15 cellular contexts compared by ENCODE assay signal in genomic region chr6:44730771-44731391, GRCh38.
DNase-seq lines count a peak whose midpoint lies in the region; ATAC-seq and TF ChIP-seq lines count a peak whose summit lies in the region.
"Had no signal": no experiment of that assay in that cellular context is flagged by ENCODE, and none has a peak within 500 bp of the region (broad histone marks: within the 10 kb centered on the region; RNA-seq: fewer than 3 reads in every experiment).

No MANE protein-coding gene starts in this region.

- no peak for ATAC-seq in GM18520 (IDR thresholded peaks at IDR 0.05; ENCODE audit: unreplicated experiment)
- ATAC-seq: CD8-positive, alpha-beta T cell; natural killer cell treated with Interleukin-12 subunit alpha and Interleukin-12 subunit beta and Interleukin-15 and Interleukin-18, amount 100 ng/mL, for 72 hours had no signal

- H3K27me3 Mint-ChIP-seq in activated naive CD4-positive, alpha-beta T cell treated with anti-CD3 and anti-CD28 coated beads, Interleukin-2, amount 10 ng/mL, durations not matched to agents 7 days and 5 days = peaks cover 10% of the 10 kb centered on the region

- H3K9me3 ChIP-seq in MG63 = no peaks in the 10 kb centered on the region
- no peaks in the 10 kb centered on the region for H3K9me3 ChIP-seq in suprapubic skin

- no peaks in the 10 kb centered on the region for H3K9me3 Mint-ChIP-seq in activated naive CD4-positive, alpha-beta T cell treated with anti-CD3 and anti-CD28 coated beads, Interleukin-2, amount 10 ng/mL, durations not matched to agents 7 days and 5 days
- H3K9me3 Mint-ChIP-seq: CD8-positive, alpha-beta T cell; natural killer cell treated with Interleukin-12 subunit alpha and Interleukin-12 subunit beta and Interleukin-15 and Interleukin-18, amount 100 ng/mL, for 72 hours had no signal

- H3K36me3 Mint-ChIP-seq in activated naive CD4-positive, alpha-beta T cell treated with anti-CD3 and anti-CD28 coated beads, Interleukin-2, amount 10 ng/mL, durations not matched to agents 7 days and 5 days = no peaks in the 10 kb centered on the region
- H3K36me3 Mint-ChIP-seq: CD8-positive, alpha-beta T cell; natural killer cell treated with Interleukin-12 subunit alpha and Interleukin-12 subunit beta and Interleukin-15 and Interleukin-18, amount 100 ng/mL, for 72 hours had no signal

- no peak for TF ChIP-seq EP300 in suprapubic skin (IDR thresholded peaks at IDR 0.05)

- no peak for TF ChIP-seq CTCF in suprapubic skin (IDR thresholded peaks at IDR 0.05)

- H3K4me1 ChIP-seq in suprapubic skin = no peaks in the 10 kb centered on the region

- CTCF ChIA-PET in activated naive CD4-positive, alpha-beta T cell treated with anti-CD3 and anti-CD28 coated beads, Interleukin-2, amount 10 ng/mL, durations not matched to agents 7 days and 5 days (lab: Charles Lee) = interaction anchor here (0.7 kb wide), 1 partner anchor 1248 kb away, joined by 3 read pairs; no protein-coding TSS in a partner anchor

- no peak for TF ChIP-seq POLR2A in suprapubic skin (IDR thresholded peaks at IDR 0.05)

- no peaks in the 10 kb centered on the region for H3K4me1 Mint-ChIP-seq in activated naive CD4-positive, alpha-beta T cell treated with anti-CD3 and anti-CD28 coated beads, Interleukin-2, amount 10 ng/mL, durations not matched to agents 7 days and 5 days

- H3K27me3 ChIP-seq in MG63 (no peaks in the 10 kb centered on the region), suprapubic skin (no peaks in the 10 kb centered on the region)

- no peak overlapping the region for H3K27ac Mint-ChIP-seq in activated naive CD4-positive, alpha-beta T cell treated with anti-CD3 and anti-CD28 coated beads, Interleukin-2, amount 10 ng/mL, durations not matched to agents 7 days and 5 days
- H3K27ac Mint-ChIP-seq: CD8-positive, alpha-beta T cell; natural killer cell treated with Interleukin-12 subunit alpha and Interleukin-12 subunit beta and Interleukin-15 and Interleukin-18, amount 100 ng/mL, for 72 hours had no signal

- 61% methylated on average over 7 of the region's 7 CpGs for WGBS in suprapubic skin

- H3K36me3 ChIP-seq in MG63 (no peaks in the 10 kb centered on the region), suprapubic skin (no peaks in the 10 kb centered on the region)

- DNase-seq in COLO829 (ENCODE audit: low spot score) = peak; percentile 72
- peak; percentile 95 for DNase-seq in MG63
- peak; percentile 20 for DNase-seq in fibroblast of gingiva (ENCODE audit: low read depth)
- DNase-seq in non-pigmented ciliary epithelial cell (ENCODE audit: low read depth) = peak; percentile 24
- DNase-seq in suprapubic skin (ENCODE audit: low spot score in 2 of 2) = no peak
- no peak for DNase-seq in SW 1271 (lab: John Stamatoyannopoulos, UW)
- DNase-seq in activated naive CD4-positive, alpha-beta T cell treated with anti-CD3 and anti-CD28 coated beads, Interleukin-2, amount 10 ng/mL, durations not matched to agents 7 days and 5 days = no peak
- DNase-seq: activated CD4-positive, alpha-beta T cell treated with anti-CD3 and anti-CD28 coated beads for 1 hour; CD8-positive, alpha-beta T cell; NCI-H146; NCI-H774; SIG-M5 had no signal

- H3K4me3 Mint-ChIP-seq in activated naive CD4-positive, alpha-beta T cell treated with anti-CD3 and anti-CD28 coated beads, Interleukin-2, amount 10 ng/mL, durations not matched to agents 7 days and 5 days = no peak overlapping the region
- H3K4me3 Mint-ChIP-seq: CD8-positive, alpha-beta T cell; natural killer cell treated with Interleukin-12 subunit alpha and Interleukin-12 subunit beta and Interleukin-15 and Interleukin-18, amount 100 ng/mL, for 72 hours had no signal

- H3K27ac ChIP-seq in suprapubic skin = no peak overlapping the region
- H3K27ac ChIP-seq: epithelial cell of prostate had no signal

- H3K4me3 ChIP-seq in MG63 (no peak overlapping the region), suprapubic skin (no peak overlapping the region)

Comparison
In these comparisons a context has a peak if more than half of its experiments do, and no peak if none do; other contexts are left out.
1. DNase-seq: peak in COLO829 (single experiment), MG63 (single experiment), fibroblast of gingiva (single experiment) and non-pigmented ciliary epithelial cell (single experiment); none in suprapubic skin (0 of 2), SW 1271 (0 of 2) and activated naive CD4-positive, alpha-beta T cell treated with anti-CD3 and anti-CD28 coated beads, Interleukin-2, amount 10 ng/mL, durations not matched to agents 7 days and 5 days (single experiment).